Comparison of ENCODE assay signal across 1 cellular context in genomic region chr6:79536969-79537747, GRCh38.
TF ChIP-seq lines count a peak whose summit lies in the region.

LCA5 (minus strand) TSS chr6:79537430; CDS start chr6:79518894, 18,536 bp downstream.

TF ChIP-seq in K562, 482 proteins besides CTCF, POLR2A, EP300 and RAD21 (continued from another document and continues in another):
- TF ChIP-seq KAT7 (CRISPR knock-in tag; IDR thresholded peaks at IDR 0.05; ENCODE audit: borderline replicate concordance) (no peak; the same call in 1 of the 2 replicates), CXXC5 (CRISPR knock-in tag; IDR thresholded peaks at IDR 0.05) (peak; percentile 56; the same call in 1 of the 2 replicates), JUND (IDR thresholded peaks at IDR 0.05; ENCODE audit: borderline replicate concordance, low read depth, low read length) (peak; percentile 10; the same call in 1 of the 2 replicates), JUND (tag; IDR thresholded peaks at IDR 0.05; ENCODE audit: borderline replicate concordance, low read depth, low read length) (no peak), SMARCB1 (IDR thresholded peaks at IDR 0.05; ENCODE audit: insufficient read length, low read depth) (no peak), SMAD4 (CRISPR knock-in tag; conservative IDR thresholded peaks at IDR 0.05) (peak; percentile 47; the same call in 1 of the 2 replicates), ZNF695 (CRISPR knock-in tag; IDR thresholded peaks at IDR 0.05) (no peak), ZNF274 (IDR thresholded peaks at IDR 0.05; ENCODE audit: borderline replicate concordance, low read depth, low read length) (no peak), NR1H2 (CRISPR knock-in tag; IDR thresholded peaks at IDR 0.05) (no peak), TRIM24 (IDR thresholded peaks at IDR 0.05) (no peak), HES1 (IDR thresholded peaks at IDR 0.05; ENCODE audit: low read depth) (no peak), ETV1 (tag; conservative IDR thresholded peaks at IDR 0.05; ENCODE audit: low read depth) (no peak), NEUROD1 (IDR thresholded peaks at IDR 0.05; ENCODE audit: borderline replicate concordance, low read depth, low read length, partially characterized antibody) (peak; percentile 96), BCLAF1 (IDR thresholded peaks at IDR 0.05; ENCODE audit: borderline replicate concordance in 1 of 2, control insufficient read depth in 1 of 2, low read depth in 2 of 2, low read length in 1 of 2) (no peak), TFE3 (CRISPR knock-in tag; IDR thresholded peaks at IDR 0.05) (no peak), LEF1 (IDR thresholded peaks at IDR 0.05) (0 out of 2 replicates have a peak, but pooled peaks have one; percentile 2), NCOA1 (IDR thresholded peaks at IDR 0.05; ENCODE audit: low read depth) (no peak), ELF2 (CRISPR knock-in tag; IDR thresholded peaks at IDR 0.05) (no peak), FOSL1 (tag; conservative IDR thresholded peaks at IDR 0.05) (no peak; the same call in 1 of the 2 replicates), NCOR1 (IDR thresholded peaks at IDR 0.05) (no peak), CREBBP (IDR thresholded peaks at IDR 0.05; ENCODE audit: low read depth, low read length) (no peak), RBM17 (IDR thresholded peaks at IDR 0.05; ENCODE audit: borderline replicate concordance, low read depth, low read length) (no peak), SMAD3 (CRISPR knock-in tag; conservative IDR thresholded peaks at IDR 0.05) (no peak), YY1 (IDR thresholded peaks at IDR 0.05; ENCODE audit: borderline replicate concordance in 1 of 3, control insufficient read depth in 1 of 3, extremely low read depth in 1 of 3, insufficient read depth in 3 of 3, insufficient read length in 1 of 3, insufficient replicate concordance in 2 of 3, low read depth in 1 of 3, low read length in 2 of 3) (peak in 1 of 3 experiments; percentile 76), ZNF766 (CRISPR knock-in tag; conservative IDR thresholded peaks at IDR 0.05) (peak; percentile 52; the same call in 1 of the 2 replicates), HDGF (IDR thresholded peaks at IDR 0.05) (0 out of 2 replicates have a peak, but pooled peaks have one; percentile 24), HDAC2 (IDR thresholded peaks at IDR 0.05) (peak; percentile 67), TCFL5 (CRISPR knock-in tag; conservative IDR thresholded peaks at IDR 0.05) (no peak), CEBPG (CRISPR knock-in tag; IDR thresholded peaks at IDR 0.05) (no peak), CEBPG (tag; conservative IDR thresholded peaks at IDR 0.05 in 1 of 2, IDR thresholded peaks at IDR 0.05 in 1 of 2) (no peak), ZNF263 (CRISPR knock-in tag; IDR thresholded peaks at IDR 0.05; ENCODE audit: borderline replicate concordance) (no peak), HDAC1 (IDR thresholded peaks at IDR 0.05) (peak in 1 of 2 experiments; percentile 85; a peak in 2 of 4 replicates), NFIX (CRISPR knock-in tag; IDR thresholded peaks at IDR 0.05; ENCODE audit: low read depth) (no peak), CHD4 (IDR thresholded peaks at IDR 0.05; ENCODE audit: insufficient read depth, insufficient replicate concordance, low read depth, low read length, poor library complexity, severe bottlenecking) (no peak)
- TF ChIP-seq, protein P1, sequence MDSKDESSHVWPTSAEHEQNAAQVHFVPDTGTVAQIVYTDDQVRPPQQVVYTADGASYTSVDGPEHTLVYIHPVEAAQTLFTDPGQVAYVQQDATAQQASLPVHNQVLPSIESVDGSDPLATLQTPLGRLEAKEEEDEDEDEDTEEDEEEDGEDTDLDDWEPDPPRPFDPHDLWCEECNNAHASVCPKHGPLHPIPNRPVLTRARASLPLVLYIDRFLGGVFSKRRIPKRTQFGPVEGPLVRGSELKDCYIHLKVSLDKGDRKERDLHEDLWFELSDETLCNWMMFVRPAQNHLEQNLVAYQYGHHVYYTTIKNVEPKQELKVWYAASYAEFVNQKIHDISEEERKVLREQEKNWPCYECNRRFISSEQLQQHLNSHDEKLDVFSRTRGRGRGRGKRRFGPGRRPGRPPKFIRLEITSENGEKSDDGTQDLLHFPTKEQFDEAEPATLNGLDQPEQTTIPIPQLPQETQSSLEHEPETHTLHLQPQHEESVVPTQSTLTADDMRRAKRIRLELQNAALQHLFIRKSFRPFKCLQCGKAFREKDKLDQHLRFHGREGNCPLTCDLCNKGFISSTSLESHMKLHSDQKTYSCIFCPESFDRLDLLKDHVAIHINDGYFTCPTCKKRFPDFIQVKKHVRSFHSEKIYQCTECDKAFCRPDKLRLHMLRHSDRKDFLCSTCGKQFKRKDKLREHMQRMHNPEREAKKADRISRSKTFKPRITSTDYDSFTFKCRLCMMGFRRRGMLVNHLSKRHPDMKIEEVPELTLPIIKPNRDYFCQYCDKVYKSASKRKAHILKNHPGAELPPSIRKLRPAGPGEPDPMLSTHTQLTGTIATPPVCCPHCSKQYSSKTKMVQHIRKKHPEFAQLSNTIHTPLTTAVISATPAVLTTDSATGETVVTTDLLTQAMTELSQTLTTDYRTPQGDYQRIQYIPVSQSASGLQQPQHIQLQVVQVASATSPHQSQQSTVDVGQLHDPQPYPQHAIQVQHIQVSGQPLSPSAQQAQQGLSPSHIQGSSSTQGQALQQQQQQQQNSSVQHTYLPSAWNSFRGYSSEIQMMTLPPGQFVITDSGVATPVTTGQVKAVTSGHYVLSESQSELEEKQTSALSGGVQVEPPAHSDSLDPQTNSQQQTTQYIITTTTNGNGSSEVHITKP (IDR thresholded peaks at IDR 0.05; ENCODE audit: partially characterized antibody), result no peak
- TF ChIP-seq, protein P2, sequence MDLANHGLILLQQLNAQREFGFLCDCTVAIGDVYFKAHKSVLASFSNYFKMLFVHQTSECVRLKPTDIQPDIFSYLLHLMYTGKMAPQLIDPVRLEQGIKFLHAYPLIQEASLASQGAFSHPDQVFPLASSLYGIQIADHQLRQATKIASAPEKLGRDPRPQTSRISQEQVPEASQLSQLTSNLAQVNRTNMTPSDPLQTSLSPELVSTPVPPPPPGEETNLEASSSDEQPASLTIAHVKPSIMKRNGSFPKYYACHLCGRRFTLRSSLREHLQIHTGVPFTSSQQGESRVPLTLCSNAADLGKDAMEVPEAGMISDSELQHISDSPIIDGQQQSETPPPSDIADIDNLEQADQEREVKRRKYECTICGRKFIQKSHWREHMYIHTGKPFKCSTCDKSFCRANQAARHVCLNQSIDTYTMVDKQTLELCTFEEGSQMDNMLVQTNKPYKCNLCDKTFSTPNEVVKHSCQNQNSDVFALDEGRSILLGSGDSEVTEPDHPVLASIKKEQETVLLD (IDR thresholded peaks at IDR 0.05), result 0 out of 2 replicates have a peak, but pooled peaks have one; percentile 26
- TF ChIP-seq, protein P3, sequence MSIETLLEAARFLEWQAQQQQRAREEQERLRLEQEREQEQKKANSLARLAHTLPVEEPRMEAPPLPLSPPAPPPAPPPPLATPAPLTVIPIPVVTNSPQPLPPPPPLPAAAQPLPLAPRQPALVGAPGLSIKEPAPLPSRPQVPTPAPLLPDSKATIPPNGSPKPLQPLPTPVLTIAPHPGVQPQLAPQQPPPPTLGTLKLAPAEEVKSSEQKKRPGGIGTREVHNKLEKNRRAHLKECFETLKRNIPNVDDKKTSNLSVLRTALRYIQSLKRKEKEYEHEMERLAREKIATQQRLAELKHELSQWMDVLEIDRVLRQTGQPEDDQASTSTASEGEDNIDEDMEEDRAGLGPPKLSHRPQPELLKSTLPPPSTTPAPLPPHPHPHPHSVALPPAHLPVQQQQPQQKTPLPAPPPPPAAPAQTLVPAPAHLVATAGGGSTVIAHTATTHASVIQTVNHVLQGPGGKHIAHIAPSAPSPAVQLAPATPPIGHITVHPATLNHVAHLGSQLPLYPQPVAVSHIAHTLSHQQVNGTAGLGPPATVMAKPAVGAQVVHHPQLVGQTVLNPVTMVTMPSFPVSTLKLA (conservative IDR thresholded peaks at IDR 0.05), result no peak; a peak in 1 of 4 replicates
- TF ChIP-seq, protein P4, sequence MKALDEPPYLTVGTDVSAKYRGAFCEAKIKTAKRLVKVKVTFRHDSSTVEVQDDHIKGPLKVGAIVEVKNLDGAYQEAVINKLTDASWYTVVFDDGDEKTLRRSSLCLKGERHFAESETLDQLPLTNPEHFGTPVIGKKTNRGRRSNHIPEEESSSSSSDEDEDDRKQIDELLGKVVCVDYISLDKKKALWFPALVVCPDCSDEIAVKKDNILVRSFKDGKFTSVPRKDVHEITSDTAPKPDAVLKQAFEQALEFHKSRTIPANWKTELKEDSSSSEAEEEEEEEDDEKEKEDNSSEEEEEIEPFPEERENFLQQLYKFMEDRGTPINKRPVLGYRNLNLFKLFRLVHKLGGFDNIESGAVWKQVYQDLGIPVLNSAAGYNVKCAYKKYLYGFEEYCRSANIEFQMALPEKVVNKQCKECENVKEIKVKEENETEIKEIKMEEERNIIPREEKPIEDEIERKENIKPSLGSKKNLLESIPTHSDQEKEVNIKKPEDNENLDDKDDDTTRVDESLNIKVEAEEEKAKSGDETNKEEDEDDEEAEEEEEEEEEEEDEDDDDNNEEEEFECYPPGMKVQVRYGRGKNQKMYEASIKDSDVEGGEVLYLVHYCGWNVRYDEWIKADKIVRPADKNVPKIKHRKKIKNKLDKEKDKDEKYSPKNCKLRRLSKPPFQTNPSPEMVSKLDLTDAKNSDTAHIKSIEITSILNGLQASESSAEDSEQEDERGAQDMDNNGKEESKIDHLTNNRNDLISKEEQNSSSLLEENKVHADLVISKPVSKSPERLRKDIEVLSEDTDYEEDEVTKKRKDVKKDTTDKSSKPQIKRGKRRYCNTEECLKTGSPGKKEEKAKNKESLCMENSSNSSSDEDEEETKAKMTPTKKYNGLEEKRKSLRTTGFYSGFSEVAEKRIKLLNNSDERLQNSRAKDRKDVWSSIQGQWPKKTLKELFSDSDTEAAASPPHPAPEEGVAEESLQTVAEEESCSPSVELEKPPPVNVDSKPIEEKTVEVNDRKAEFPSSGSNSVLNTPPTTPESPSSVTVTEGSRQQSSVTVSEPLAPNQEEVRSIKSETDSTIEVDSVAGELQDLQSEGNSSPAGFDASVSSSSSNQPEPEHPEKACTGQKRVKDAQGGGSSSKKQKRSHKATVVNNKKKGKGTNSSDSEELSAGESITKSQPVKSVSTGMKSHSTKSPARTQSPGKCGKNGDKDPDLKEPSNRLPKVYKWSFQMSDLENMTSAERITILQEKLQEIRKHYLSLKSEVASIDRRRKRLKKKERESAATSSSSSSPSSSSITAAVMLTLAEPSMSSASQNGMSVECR (CRISPR knock-in tag; IDR thresholded peaks at IDR 0.05), result no peak
- TF ChIP-seq, protein P5, sequence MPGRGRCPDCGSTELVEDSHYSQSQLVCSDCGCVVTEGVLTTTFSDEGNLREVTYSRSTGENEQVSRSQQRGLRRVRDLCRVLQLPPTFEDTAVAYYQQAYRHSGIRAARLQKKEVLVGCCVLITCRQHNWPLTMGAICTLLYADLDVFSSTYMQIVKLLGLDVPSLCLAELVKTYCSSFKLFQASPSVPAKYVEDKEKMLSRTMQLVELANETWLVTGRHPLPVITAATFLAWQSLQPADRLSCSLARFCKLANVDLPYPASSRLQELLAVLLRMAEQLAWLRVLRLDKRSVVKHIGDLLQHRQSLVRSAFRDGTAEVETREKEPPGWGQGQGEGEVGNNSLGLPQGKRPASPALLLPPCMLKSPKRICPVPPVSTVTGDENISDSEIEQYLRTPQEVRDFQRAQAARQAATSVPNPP (IDR thresholded peaks at IDR 0.05; ENCODE audit: borderline replicate concordance, insufficient read depth, insufficient read length), result no peak
- TF ChIP-seq, protein P6, sequence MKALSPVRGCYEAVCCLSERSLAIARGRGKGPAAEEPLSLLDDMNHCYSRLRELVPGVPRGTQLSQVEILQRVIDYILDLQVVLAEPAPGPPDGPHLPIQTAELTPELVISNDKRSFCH (CRISPR knock-in tag; IDR thresholded peaks at IDR 0.05), result no peak
- TF ChIP-seq, protein P6 (tag; IDR thresholded peaks at IDR 0.05), result no peak; the same call in 1 of the 2 replicates
- TF ChIP-seq, protein P7, sequence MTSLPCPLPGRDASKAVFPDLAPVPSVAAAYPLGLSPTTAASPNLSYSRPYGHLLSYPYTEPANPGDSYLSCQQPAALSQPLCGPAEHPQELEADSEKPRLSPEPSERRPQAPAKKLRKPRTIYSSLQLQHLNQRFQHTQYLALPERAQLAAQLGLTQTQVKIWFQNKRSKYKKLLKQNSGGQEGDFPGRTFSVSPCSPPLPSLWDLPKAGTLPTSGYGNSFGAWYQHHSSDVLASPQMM (CRISPR knock-in tag; IDR thresholded peaks at IDR 0.05), result no peak
